In the genomic region with DNA sequence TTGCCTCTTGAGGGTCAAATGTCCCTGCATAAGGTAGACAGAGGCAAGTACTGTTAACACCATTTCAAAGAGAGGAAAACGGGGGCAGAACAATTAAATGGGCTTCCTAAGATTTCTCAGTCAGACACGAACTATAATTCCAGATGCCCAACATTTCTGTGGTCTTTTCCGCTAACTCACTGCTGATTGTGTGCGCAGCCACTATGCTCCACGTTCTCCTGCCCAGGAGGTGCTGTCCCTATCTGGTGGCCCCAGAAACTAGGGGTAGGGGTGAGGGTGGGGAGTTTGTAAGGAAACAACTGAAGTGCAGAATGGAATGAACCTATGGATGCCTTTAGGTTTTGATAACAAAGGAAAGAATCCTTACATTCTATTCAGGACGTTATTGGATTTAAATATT, we compare ENCODE assay signal across 17 cellular contexts.
"Had no signal": no experiment of that assay in that cellular context is flagged by ENCODE, and none has a peak within 500 bp of the region (broad histone marks: within the 10 kb centered on the region; RNA-seq: fewer than 3 reads in every experiment).

No MANE protein-coding gene starts in this region.

- H3K9me3 Mint-ChIP-seq: naive thymus-derived CD8-positive, alpha-beta T cell had no signal

- H3K9me3 ChIP-seq: esophagus squamous epithelium, left lung, tibial artery had no signal

- H3K27me3 ChIP-seq: tibial artery had no signal

- H3K4me3 ChIP-seq: esophagus squamous epithelium, hepatocyte, left lung, tibial artery had no signal

- H3K36me3 ChIP-seq: esophagus squamous epithelium, left lung, tibial artery had no signal

- H3K4me3 Mint-ChIP-seq: activated naive CD8-positive, alpha-beta T cell treated with anti-CD3 and anti-CD28 coated beads, Interleukin-2, amount 10 ng/mL, durations not matched to agents 7 days and 5 days; T-helper 17 cell had no signal

- H3K36me3 Mint-ChIP-seq: naive thymus-derived CD8-positive, alpha-beta T cell had no signal

- DNase-seq: activated CD4-positive, alpha-beta T cell treated with anti-CD3 and anti-CD28 coated beads, Interleukin-2, amount 50 U/mL, for 1 hour; activated gamma-delta T cell; activated naive CD8-positive, alpha-beta T cell treated with anti-CD3 and anti-CD28 coated beads, Interleukin-2, amount 10 ng/mL, durations not matched to agents 7 days and 5 days; activated T-cell treated with anti-CD3 and anti-CD28 coated beads, Interleukin-2, amount 50 U/mL, for 1 hour; anterior cingulate cortex; effector CD8-positive, alpha-beta T cell; esophagus squamous epithelium; kidney; left lung; mammary epithelial cell; retina; stimulated activated CD4-positive, alpha-beta T cell treated with anti-CD3 and anti-CD28 coated beads, Interleukin-12 subunit alpha, Interleukin-12 subunit beta, amount 100 ng/mL, for 4 hours; stimulated activated CD4-positive, alpha-beta T cell treated with anti-CD3 and anti-CD28 coated beads, Interleukin-2, amount 100 ng/mL, for 24 hours; T-helper 17 cell; tibial artery had no signal

- ATAC-seq: left lung had no signal

- H3K27me3 Mint-ChIP-seq: naive thymus-derived CD8-positive, alpha-beta T cell had no signal

- H3K27ac Mint-ChIP-seq: activated naive CD8-positive, alpha-beta T cell treated with anti-CD3 and anti-CD28 coated beads, Interleukin-2, amount 10 ng/mL, durations not matched to agents 7 days and 5 days; T-helper 17 cell had no signal

- H3K4me1 ChIP-seq: esophagus squamous epithelium, left lung had no signal
